27 cellular contexts compared by ENCODE assay signal in the genomic region with DNA sequence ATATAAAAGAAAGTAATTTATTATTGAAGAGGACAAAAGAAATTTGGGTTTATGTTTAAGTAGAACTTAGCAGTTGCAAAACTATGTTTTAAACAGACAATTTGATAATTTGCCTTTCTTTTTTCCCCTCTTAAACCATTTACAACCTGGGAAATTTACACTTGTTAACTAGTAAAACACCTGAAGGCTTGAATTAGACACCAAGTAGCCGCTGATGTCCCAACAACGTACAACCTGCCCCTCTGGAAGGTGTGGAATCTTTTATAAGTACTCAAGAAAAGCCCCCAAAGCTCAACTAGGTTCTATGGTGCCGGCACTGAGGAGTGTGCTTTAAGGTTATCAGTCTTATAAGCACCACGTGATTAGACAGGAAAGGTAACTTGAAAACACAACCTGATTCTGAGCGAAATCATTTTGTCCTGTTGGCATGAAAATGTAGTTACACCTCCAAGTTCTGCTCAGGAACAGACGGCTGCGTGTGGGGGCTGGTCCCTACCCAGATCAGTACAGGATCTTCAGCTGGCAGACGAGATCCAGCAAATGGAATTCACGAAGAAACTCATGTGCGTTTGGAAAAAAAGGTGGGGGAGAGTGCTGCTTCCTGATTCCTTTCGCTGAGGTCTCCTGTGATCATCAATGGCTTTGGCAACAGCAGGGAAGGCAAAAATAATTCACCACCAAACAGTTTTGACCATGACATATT.
A peak's percentile ranks its signal among the peaks of the same experiment; 100 is the strongest.
DNase-seq lines count a peak whose midpoint lies in the region; ATAC-seq, FAIRE-seq and TF ChIP-seq lines count a peak whose summit lies in the region.
"Had no signal": no experiment of that assay in that cellular context is flagged by ENCODE, and none has a peak within 500 bp of the region (broad histone marks: within the 10 kb centered on the region; RNA-seq: fewer than 3 reads in every experiment).

No MANE protein-coding gene starts in this region.

- peaks cover 60% of the 10 kb centered on the region for H3K27me3 Mint-ChIP-seq in brain
- H3K27me3 Mint-ChIP-seq in stimulated activated naive B cell treated with anti-CD40 and anti-IgM and Interleukin-4, amounts not matched to agents 10 μg/mL and 1 μg/mL and 100 μg/mL, for 72 hours: peaks cover 64 to 85% of the 10 kb centered on the region in 2 donors

- no peak overlapping the region for H3K9ac ChIP-seq in keratinocyte (ENCODE audit: control insufficient read depth, extremely low read depth, insufficient read depth, low read length)

- H3K9me3 ChIP-seq in keratinocyte (ENCODE audit: control insufficient read depth, low read depth, low read length): no peaks in the 10 kb centered on the region
- H3K9me3 ChIP-seq: breast epithelium, left lung, sigmoid colon, stomach had no signal

- H3K36me3 ChIP-seq in keratinocyte (ENCODE audit: control insufficient read depth in 2 of 2, extremely low read depth in 1 of 2, insufficient read depth in 2 of 2, low read length in 2 of 2): no peaks in the 10 kb centered on the region
- H3K36me3 ChIP-seq: breast epithelium, left lung, sigmoid colon, stomach had no signal

- H3K4me3 ChIP-seq in keratinocyte (ENCODE audit: control insufficient read depth in 2 of 3, extremely low read depth in 1 of 3, insufficient read depth in 2 of 3, low read depth in 1 of 3, low read length in 3 of 3): no peak overlapping the region
- H3K4me3 ChIP-seq: breast epithelium, left lung, sigmoid colon, stomach had no signal

- peaks cover 99% of the 10 kb centered on the region for H3K27me3 ChIP-seq in keratinocyte (ENCODE audit: control insufficient read depth, extremely low read depth, insufficient read depth, low read length)

- no peak for ATAC-seq in stimulated activated naive B cell treated with anti-CD40 and anti-IgM and Interleukin-4, amounts not matched to agents 10 μg/mL and 1 μg/mL and 100 μg/mL, for 72 hours (replicated peaks)
- ATAC-seq: left lung had no signal

- H3K4me1 ChIP-seq in keratinocyte (ENCODE audit: control insufficient read depth, extremely low read depth, insufficient read depth, low read length): peaks cover 8% of the 10 kb centered on the region

- peak; percentile 66 for DNase-seq in DMS 273 (lab: John Stamatoyannopoulos, UW; ENCODE audit: unreplicated experiment)
- DNase-seq in DMS 273 treated with DMSO at 0.1 percent for 48 hours (lab: John Stamatoyannopoulos, UW): no peak
- no peak for DNase-seq in keratinocyte (ENCODE audit: low read depth, low spot score)
- no peak for DNase-seq in stimulated activated naive B cell treated with anti-CD40 and anti-IgM and Interleukin-4, amounts not matched to agents 10 μg/mL and 1 μg/mL and 100 μg/mL, for 72 hours
- no peak for DNase-seq in iPS-NIHi7 (ENCODE audit: extremely low spot score)
- no peak for DNase-seq in GM19238 (ENCODE audit: insufficient read length, low spot score)
- DNase-seq in NCI-H1417 treated with DMSO at 0.1 percent for 48 hours (lab: John Stamatoyannopoulos, UW): no peak
- DNase-seq: activated CD8-positive, alpha-beta memory T cell treated with anti-CD3 and anti-CD28 coated beads for 24 hours; activated T-cell treated with anti-CD3 and anti-CD28 coated beads, Interleukin-2, amount 50 U/mL, for 24 hours; CD8-positive, alpha-beta memory T cell; cortex of kidney; GF-D8; glutamatergic neuron; GOT3; Karpas-422; left lung; naive B cell; NCI-H187 treated with DMSO at 0.1 percent for 48 hours; sigmoid colon; stomach had no signal

- peaks cover 44% of the 10 kb centered on the region for H3K4me1 Mint-ChIP-seq in brain
- peaks cover 26 to 36% of the 10 kb centered on the region in 2 donors for H3K4me1 Mint-ChIP-seq in stimulated activated naive B cell treated with anti-CD40 and anti-IgM and Interleukin-4, amounts not matched to agents 10 μg/mL and 1 μg/mL and 100 μg/mL, for 72 hours

- H3K4me2 ChIP-seq in keratinocyte (ENCODE audit: control insufficient read depth, extremely low read depth, insufficient read depth, low read depth, low read length): no peak overlapping the region

- no peak overlapping the region for H2AFZ ChIP-seq in keratinocyte (ENCODE audit: control insufficient read depth, low read length)

- peak overlapping the region; percentile 88 to 95 (median 94) for H3K4me3 Mint-ChIP-seq in brain
- no peak overlapping the region for H3K4me3 Mint-ChIP-seq in stimulated activated naive B cell treated with anti-CD40 and anti-IgM and Interleukin-4, amounts not matched to agents 10 μg/mL and 1 μg/mL and 100 μg/mL, for 72 hours
- H3K4me3 Mint-ChIP-seq: activated T-cell treated with anti-CD3 and anti-CD28 coated beads, Interleukin-2, amount 50 U/mL, for 24 hours; T-helper 1 cell treated with Interleukin-12 subunit alpha and Interleukin-12 subunit beta and Interleukin-4 antibody, amounts not matched to agents 30 μg/mL and 1 μg/mL, for 36 hours; type B pancreatic cell had no signal

- TF ChIP-seq CTCF in brain (conservative IDR thresholded peaks at IDR 0.05) (no peak), keratinocyte (optimal IDR thresholded peaks at IDR 0.05 in 1 of 3, IDR thresholded peaks at IDR 0.05 in 1 of 3, conservative IDR thresholded peaks at IDR 0.05 in 1 of 3; ENCODE audit: extremely low read depth in 1 of 3, insufficient read depth in 2 of 3, low read length in 3 of 3) (no peak)

- peaks cover 20% of the 10 kb centered on the region for H3K36me3 Mint-ChIP-seq in brain
- peaks cover 6 to 20% of the 10 kb centered on the region in 2 donors for H3K36me3 Mint-ChIP-seq in stimulated activated naive B cell treated with anti-CD40 and anti-IgM and Interleukin-4, amounts not matched to agents 10 μg/mL and 1 μg/mL and 100 μg/mL, for 72 hours
- H3K36me3 Mint-ChIP-seq: type B pancreatic cell had no signal

- dilution Hi-C loops in keratinocyte (cut with MboI; ENCODE audit: extremely low pct_ligation_motif_present, low sequenced_read_pairs): no loop called here

- H3K27ac Mint-ChIP-seq in brain: peak overlapping the region; percentile 82 to 100 (median 99)
- peak overlapping the region; percentile 20 for H3K27ac Mint-ChIP-seq in stimulated activated naive B cell treated with anti-CD40 and anti-IgM and Interleukin-4, amounts not matched to agents 10 μg/mL and 1 μg/mL and 100 μg/mL, for 72 hours
- H3K27ac Mint-ChIP-seq: activated T-cell treated with anti-CD3 and anti-CD28 coated beads, Interleukin-2, amount 50 U/mL, for 24 hours; T-helper 1 cell treated with Interleukin-12 subunit alpha and Interleukin-12 subunit beta and Interleukin-4 antibody, amounts not matched to agents 30 μg/mL and 1 μg/mL, for 36 hours; type B pancreatic cell had no signal

- H4K20me1 ChIP-seq in keratinocyte (ENCODE audit: control insufficient read depth, extremely low read depth, insufficient read depth, low read length): no peaks in the 10 kb centered on the region

- peaks cover 0 to 28% (median 2%) of the 10 kb centered on the region in 5 experiments for H3K9me3 Mint-ChIP-seq in brain
- H3K9me3 Mint-ChIP-seq in stimulated activated naive B cell treated with anti-CD40 and anti-IgM and Interleukin-4, amounts not matched to agents 10 μg/mL and 1 μg/mL and 100 μg/mL, for 72 hours: no peaks in the 10 kb centered on the region
- H3K9me3 Mint-ChIP-seq: activated T-cell treated with anti-CD3 and anti-CD28 coated beads, Interleukin-2, amount 50 U/mL, for 24 hours; T-helper 1 cell treated with Interleukin-12 subunit alpha and Interleukin-12 subunit beta and Interleukin-4 antibody, amounts not matched to agents 30 μg/mL and 1 μg/mL, for 36 hours; type B pancreatic cell had no signal

- no peak overlapping the region for H3K27ac ChIP-seq in keratinocyte (ENCODE audit: control insufficient read depth, insufficient read depth, low read length)
- H3K27ac ChIP-seq: 22Rv1, breast epithelium, left lung, RWPE1, sigmoid colon, stomach had no signal

- FAIRE-seq in keratinocyte (lab: Jason Lieb, UNC): peak; percentile 41
- FAIRE-seq: GM18507 had no signal

- no peaks in the 10 kb centered on the region for H3K79me2 ChIP-seq in keratinocyte (ENCODE audit: control insufficient read depth, insufficient read depth, low read length)

- H3K9me1 ChIP-seq in keratinocyte (ENCODE audit: control insufficient read depth, extremely low read depth, insufficient read depth, low read length): no peaks in the 10 kb centered on the region

Comparison
In these comparisons a context has a peak if more than half of its experiments do, and no peak if none do; other contexts are left out.
1. H3K4me3 Mint-ChIP-seq: peak in brain (5 of 5); none in stimulated activated naive B cell treated with anti-CD40 and anti-IgM and Interleukin-4, amounts not matched to agents 10 μg/mL and 1 μg/mL and 100 μg/mL, for 72 hours (0 of 2).